ENCODE assay signal across 15 cellular contexts in the genomic region with DNA sequence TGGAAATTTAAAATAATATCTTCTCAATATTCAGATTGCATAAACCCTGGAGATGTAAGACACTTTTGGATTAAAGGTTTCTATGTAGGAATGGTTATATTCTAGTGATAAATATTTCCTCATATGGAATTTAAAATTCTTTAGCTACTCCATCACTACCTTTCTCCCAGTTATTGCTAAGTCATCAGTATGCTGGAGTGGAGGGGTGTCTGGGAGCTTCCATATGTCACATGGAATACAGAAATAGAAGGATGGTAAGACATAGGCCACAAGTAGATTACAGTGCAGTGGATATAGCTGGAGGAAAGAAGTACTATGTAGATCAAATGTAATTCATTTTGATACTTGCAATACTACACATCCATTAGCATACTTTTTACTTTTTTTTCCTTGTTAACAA.
DNase-seq lines count a peak whose midpoint lies in the region; ATAC-seq and TF ChIP-seq lines count a peak whose summit lies in the region.
"Had no signal": no experiment of that assay in that cellular context is flagged by ENCODE, and none has a peak within 500 bp of the region (broad histone marks: within the 10 kb centered on the region; RNA-seq: fewer than 3 reads in every experiment).

No MANE protein-coding gene starts in this region.

- no peaks in the 10 kb centered on the region for H3K27me3 ChIP-seq in suprapubic skin

- TF ChIP-seq POLR2A in suprapubic skin (IDR thresholded peaks at IDR 0.05) = no peak

- TF ChIP-seq CTCF in mesothelial cell of epicardium (IDR thresholded peaks at IDR 0.05; ENCODE audit: unreplicated experiment) = no peak
- no peak for TF ChIP-seq CTCF in suprapubic skin (IDR thresholded peaks at IDR 0.05)

- no peak overlapping the region for H3K4me3 ChIP-seq in suprapubic skin

- no peaks in the 10 kb centered on the region for H3K9me3 ChIP-seq in suprapubic skin

- no peaks in the 10 kb centered on the region for H3K36me3 ChIP-seq in suprapubic skin

- H3K27ac Mint-ChIP-seq in mesothelial cell of epicardium = peak overlapping the region; percentile 86
- H3K27ac Mint-ChIP-seq: CD14-positive monocyte had no signal

- H3K27me3 Mint-ChIP-seq in mesothelial cell of epicardium (ENCODE audit: low read depth) = no peaks in the 10 kb centered on the region

- H3K4me1 Mint-ChIP-seq in mesothelial cell of epicardium = peaks cover 31% of the 10 kb centered on the region
- H3K4me1 Mint-ChIP-seq: CD14-positive monocyte had no signal

- no peak for TF ChIP-seq EP300 in suprapubic skin (IDR thresholded peaks at IDR 0.05)

- DNase-seq in DMS114 treated with DMSO at 0.1 percent for 48 hours (lab: John Stamatoyannopoulos, UW; ENCODE audit: unreplicated experiment) (peak; percentile 43), NCI-H82 treated with DMSO at 0.1 percent for 48 hours (lab: John Stamatoyannopoulos, UW; ENCODE audit: unreplicated experiment) (peak; percentile 31), mesothelial cell of epicardium (ENCODE audit: low spot score in 2 of 2, unreplicated experiment in 2 of 2) (no peak), suprapubic skin (ENCODE audit: low spot score in 2 of 2) (no peak), amniotic stem cell (lab: John Stamatoyannopoulos, UW) (no peak)
- DNase-seq: AML-193, DMS 273 treated with DMSO at 0.1 percent for 48 hours, H9, KBM-7, NCI-H1105 treated with DMSO at 0.1 percent for 48 hours, NCI-H1694 treated with DMSO at 0.1 percent for 48 hours, NCI-H510A treated with DMSO at 0.1 percent for 48 hours had no signal

- H3K36me3 Mint-ChIP-seq in mesothelial cell of epicardium = no peaks in the 10 kb centered on the region
- H3K36me3 Mint-ChIP-seq: CD14-positive monocyte had no signal

- H3K27ac ChIP-seq in suprapubic skin = peak overlapping the region; percentile 40

- peaks cover 25% of the 10 kb centered on the region for H3K9me3 Mint-ChIP-seq in mesothelial cell of epicardium

- ATAC-seq in HG03097 (IDR thresholded peaks at IDR 0.05; ENCODE audit: low FRiP score, unreplicated experiment) (no peak), HG03521 (IDR thresholded peaks at IDR 0.05; ENCODE audit: unreplicated experiment) (no peak)

- H3K4me3 Mint-ChIP-seq in mesothelial cell of epicardium = no peak overlapping the region
- H3K4me3 Mint-ChIP-seq: CD14-positive monocyte, H9 had no signal

- H3K4me1 ChIP-seq in suprapubic skin = peaks cover 11% of the 10 kb centered on the region

Comparison
In these comparisons a context has a peak if more than half of its experiments do, and no peak if none do; other contexts are left out.
1. DNase-seq: peak in DMS114 treated with DMSO at 0.1 percent for 48 hours (single experiment) and NCI-H82 treated with DMSO at 0.1 percent for 48 hours (single experiment); none in mesothelial cell of epicardium (0 of 2), suprapubic skin (0 of 2) and amniotic stem cell (single experiment).